In genomic region chr18:74476154-74476553, GRCh38 we compare ENCODE assay signal across 9 cellular contexts. TPM values are rescaled to one million over a fixed set of nuclear protein-coding genes. Genes with fewer than 3 reads are reported as not detected.
A peak's percentile ranks its signal among the peaks of the same experiment; 100 is the strongest.
DNase-seq lines count a peak whose midpoint lies in the region; ATAC-seq, FAIRE-seq and TF ChIP-seq lines count a peak whose summit lies in the region.
"Had no signal": no experiment of that assay in that cellular context is flagged by ENCODE, and none has a peak within 500 bp of the region (broad histone marks: within the 10 kb centered on the region; RNA-seq: fewer than 3 reads in every experiment).

No MANE protein-coding gene starts in this region.

- peak; percentile 18 for DNase-seq in MCF 10A (ENCODE audit: unreplicated experiment)
- DNase-seq in breast epithelium (ENCODE audit: low spot score in 2 of 2) = no peak
- DNase-seq in WERI-Rb-1 = peak; percentile 75
- DNase-seq in right atrium auricular region (ENCODE audit: low spot score) = no peak
- no peak for DNase-seq in A172 (ENCODE audit: low spot score)
- no peak for DNase-seq in pancreas
- DNase-seq in naive thymus-derived CD8-positive, alpha-beta T cell = no peak
- no peak for DNase-seq in GM19238 (ENCODE audit: insufficient read length, low spot score)
- DNase-seq: GDM1 had no signal

- FAIRE-seq in pancreas (lab: Jason Lieb, UNC) = no peak

- CTCF ChIA-PET in MCF 10A (lab: Yijun Ruan, JAX) = no interaction called here

- 53 to 55% methylated on average over 6 of the region's 6 CpGs for WGBS in pancreas, 2 donors

- H3K9me3 ChIP-seq in breast epithelium (no peaks in the 10 kb centered on the region), WERI-Rb-1 (ENCODE audit: severe bottlenecking) (peaks cover 6% of the 10 kb centered on the region), right atrium auricular region (no peaks in the 10 kb centered on the region), pancreas (no peaks in the 10 kb centered on the region)

- no peaks in the 10 kb centered on the region for H3K27me3 ChIP-seq in breast epithelium
- H3K27me3 ChIP-seq in WERI-Rb-1 (ENCODE audit: insufficient read depth, low read depth, severe bottlenecking) = peaks cover 4% of the 10 kb centered on the region
- no peaks in the 10 kb centered on the region for H3K27me3 ChIP-seq in right atrium auricular region
- no peaks in the 10 kb centered on the region for H3K27me3 ChIP-seq in pancreas

- intact Hi-C loops in MCF 10A (cut with micrococcal nuclease) = no loop called here
- intact Hi-C loops in breast epithelium (cut with DNase I; ENCODE audit: low total_unique reads) = no loop called here
- intact Hi-C loops in pancreas (cut with DNase I) = no loop called here

- H3K9me3 Mint-ChIP-seq in MCF 10A (ENCODE audit: unreplicated experiment) = peaks cover 8% of the 10 kb centered on the region
- H3K9me3 Mint-ChIP-seq in naive thymus-derived CD8-positive, alpha-beta T cell = no peaks in the 10 kb centered on the region

- H3K36me3 ChIP-seq in breast epithelium (no peaks in the 10 kb centered on the region), WERI-Rb-1 (no peaks in the 10 kb centered on the region), right atrium auricular region (no peaks in the 10 kb centered on the region), pancreas (no peaks in the 10 kb centered on the region)

- H3K36me3 Mint-ChIP-seq in MCF 10A (ENCODE audit: insufficient read depth, unreplicated experiment) = no peaks in the 10 kb centered on the region
- H3K36me3 Mint-ChIP-seq in naive thymus-derived CD8-positive, alpha-beta T cell = no peaks in the 10 kb centered on the region

- H3K4me1 Mint-ChIP-seq in MCF 10A (ENCODE audit: insufficient read depth, unreplicated experiment) = peaks cover 6% of the 10 kb centered on the region
- H3K4me1 Mint-ChIP-seq in naive thymus-derived CD8-positive, alpha-beta T cell = peaks cover 0 to 5% (median 2%) of the 10 kb centered on the region in 4 donors

- H3K4me3 Mint-ChIP-seq in MCF 10A (ENCODE audit: unreplicated experiment) = no peak overlapping the region
- H3K4me3 Mint-ChIP-seq in naive thymus-derived CD8-positive, alpha-beta T cell = no peak overlapping the region

- H3K4me1 ChIP-seq in breast epithelium (no peaks in the 10 kb centered on the region), right atrium auricular region (no peaks in the 10 kb centered on the region), pancreas (peaks cover 0 to 9% (median 0%) of the 10 kb centered on the region in 3 donors)

- no peaks in the 10 kb centered on the region for H3K27me3 Mint-ChIP-seq in MCF 10A (ENCODE audit: insufficient read depth, unreplicated experiment)
- H3K27me3 Mint-ChIP-seq in naive thymus-derived CD8-positive, alpha-beta T cell = no peaks in the 10 kb centered on the region

- POLR2A ChIA-PET in MCF 10A (lab: Yijun Ruan, JAX) = no interaction called here
- POLR2A ChIA-PET in naive thymus-derived CD8-positive, alpha-beta T cell (lab: Charles Lee) = no interaction called here

- H3K4me3 ChIP-seq in breast epithelium = no peak overlapping the region
- H3K4me3 ChIP-seq in WERI-Rb-1 (ENCODE audit: low read depth, low read length) = no peak overlapping the region
- H3K4me3 ChIP-seq in right atrium auricular region = no peak overlapping the region
- no peak overlapping the region for H3K4me3 ChIP-seq in pancreas

- no peak for TF ChIP-seq POLR2A in breast epithelium (IDR thresholded peaks at IDR 0.05)

- H3K27ac Mint-ChIP-seq in MCF 10A (ENCODE audit: low read depth, unreplicated experiment) = no peak overlapping the region
- peak overlapping the region in 1 of 10 donors; percentile 43 for H3K27ac Mint-ChIP-seq in naive thymus-derived CD8-positive, alpha-beta T cell

- no TSS peak for BruUV-seq in MCF 10A (replicated peaks; lab: Mats Ljungman, UMichigan)

- TF ChIP-seq CTCF in MCF 10A (IDR thresholded peaks at IDR 0.05; ENCODE audit: unreplicated experiment) = peak; percentile 22
- TF ChIP-seq CTCF in breast epithelium (IDR thresholded peaks at IDR 0.05) = peak in 1 of 3 donors; percentile 11
- peak; percentile 96 for TF ChIP-seq CTCF in WERI-Rb-1 (IDR thresholded peaks at IDR 0.05; ENCODE audit: low read depth, low read length)
- peak; percentile 45 to 81 for TF ChIP-seq CTCF in right atrium auricular region (IDR thresholded peaks at IDR 0.05)
- peak in 2 of 4 donors; percentile 13 to 34 for TF ChIP-seq CTCF in pancreas (IDR thresholded peaks at IDR 0.05)

- H3K27ac ChIP-seq in breast epithelium = no peak overlapping the region
- no peak overlapping the region for H3K27ac ChIP-seq in WERI-Rb-1
- H3K27ac ChIP-seq in right atrium auricular region = no peak overlapping the region
- no peak overlapping the region for H3K27ac ChIP-seq in pancreas

- ATAC-seq in pancreas = no peak
- no peak for ATAC-seq in naive thymus-derived CD8-positive, alpha-beta T cell

RNA-seq across cellular contexts. Expression of gene DIPK1C, which starts 19.0 kb away (rescaled TPM):
- not detected in 2 replicates for total RNA-seq in MCF 10A (2022)
- under 1 TPM in 1 of 3 donors, not detected in 2; 0.16 TPM for total RNA-seq in breast epithelium
- total RNA-seq in right atrium auricular region = 1 to 10 TPM in 1 of 2 donors, not detected in 1; 2.6 TPM
- 0.02 TPM in 1 of 2 replicates, not detected in the other for total RNA-seq in A172 (2014; rRNA removed; shearing (Covaris generic))
- total RNA-seq in pancreas = under 1 TPM in 2 of 6 donors, not detected in 4; 0.16 to 0.25 TPM
- under 1 TPM in 1 of 2 donors, not detected in 1; 0.12 TPM for polyA plus RNA-seq in pancreas
- under 1 TPM; 0.11 to 0.13 TPM for total RNA-seq in naive thymus-derived CD8-positive, alpha-beta T cell
- under 1 TPM in 1 of 3 donors, not detected in 2; 0.58 TPM for polyA plus RNA-seq in naive thymus-derived CD8-positive, alpha-beta T cell

RNA-seq across cellular contexts. Expression of gene CNDP2, which starts 20.0 kb away (rescaled TPM):
- 194 and 219 TPM in 2 replicates for total RNA-seq in MCF 10A (2022)
- 100 to 1,000 TPM in 1 of 3 donors, 10 to 100 TPM in 2; 81.0 to 104 (median 95.7) TPM for total RNA-seq in breast epithelium
- total RNA-seq in right atrium auricular region = 10 to 100 TPM; 31.2 to 62.6 TPM
- total RNA-seq in A172 (2014; rRNA removed; shearing (Covaris generic)) = 48.9 and 59.9 TPM in 2 replicates
- 100 to 1,000 TPM in 3 of 6 donors, 10 to 100 TPM in 3; 66.4 to 196 (median 101) TPM for total RNA-seq in pancreas
- polyA plus RNA-seq in pancreas = 10 to 100 TPM; 65.7 to 94.6 TPM
- 100 to 1,000 TPM; 161 to 169 TPM for total RNA-seq in naive thymus-derived CD8-positive, alpha-beta T cell
- 100 to 1,000 TPM in 2 of 3 donors, 10 to 100 TPM in 1; 97.0 to 139 (median 111) TPM for polyA plus RNA-seq in naive thymus-derived CD8-positive, alpha-beta T cell

RNA-seq across cellular contexts. Expression of gene CNDP1, which starts 58.1 kb away (rescaled TPM):
- total RNA-seq in MCF 10A (2022) (not detected in 2 replicates), breast epithelium (under 1 TPM in 1 of 3 donors, not detected in 2; 0.33 TPM), right atrium auricular region (not detected), pancreas (under 1 TPM in 4 of 6 donors, not detected in 2; 0.09 to 0.35 (median 0.20) TPM)
- total RNA-seq in A172 (2014; rRNA removed; shearing (Covaris generic)) = not detected in 2 replicates
- polyA plus RNA-seq in pancreas = under 1 TPM; 0.14 to 0.84 TPM
- total RNA-seq in naive thymus-derived CD8-positive, alpha-beta T cell = not detected
- polyA plus RNA-seq in naive thymus-derived CD8-positive, alpha-beta T cell = not detected

Comparison
In these comparisons a context has a peak if more than half of its experiments do, and no peak if none do; other contexts are left out.
1. DNase-seq: peak in MCF 10A (single experiment) and WERI-Rb-1 (single experiment); none in breast epithelium (0 of 2), right atrium auricular region (single experiment), A172 (single experiment), pancreas (0 of 6), naive thymus-derived CD8-positive, alpha-beta T cell (0 of 10) and GM19238 (single experiment).